23 cellular contexts compared by ENCODE assay signal in the genomic region with DNA sequence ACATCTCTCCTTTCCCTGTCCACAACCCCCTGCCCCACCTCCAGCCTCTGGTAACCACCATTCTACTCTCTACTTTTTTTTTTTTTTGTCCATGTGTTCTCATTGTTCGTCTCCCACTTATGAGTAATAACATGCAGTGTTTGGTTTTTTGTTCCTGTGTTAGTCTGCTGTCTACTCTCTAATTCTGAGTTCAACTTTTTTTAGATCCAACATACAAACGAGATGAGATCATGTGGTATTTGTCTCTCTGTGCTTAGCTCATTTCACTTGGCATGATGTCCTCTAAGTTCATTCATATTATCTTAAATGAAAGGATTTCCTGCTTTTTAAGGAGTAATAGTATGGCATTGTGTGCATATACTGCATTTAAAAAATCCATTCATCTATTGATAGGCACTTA.
DNase-seq lines count a peak whose midpoint lies in the region; ATAC-seq and TF ChIP-seq lines count a peak whose summit lies in the region.
"Had no signal": no experiment of that assay in that cellular context is flagged by ENCODE, and none has a peak within 500 bp of the region (broad histone marks: within the 10 kb centered on the region; RNA-seq: fewer than 3 reads in every experiment).

No MANE protein-coding gene starts in this region.

- no peaks in the 10 kb centered on the region for H3K9me3 ChIP-seq in heart left ventricle
- H3K9me3 ChIP-seq: A549; BLaER1 treated with 17β-estradiol and CSF1 and Interleukin-3, amounts not matched to agents 10 nM and 100 nM; MG63 had no signal

- ATAC-seq in heart left ventricle (peak; percentile 35 to 79 (median 66)), GM18870 (IDR thresholded peaks at IDR 0.05; ENCODE audit: unreplicated experiment) (no peak)
- ATAC-seq: A549, HCT116 had no signal

- TF ChIP-seq CTCF in heart left ventricle (IDR thresholded peaks at IDR 0.05), result no peak

- intact Hi-C loops in heart left ventricle (cut with DNase I), result loop anchor here in 8 of 10 donors (5.0 to 10.0 kb wide), 9 partner anchors 52 to 617 kb away; partner anchors contain the start of gene ATOX1 (in 1 of the 8)

- H3K36me3 ChIP-seq in heart left ventricle, result no peaks in the 10 kb centered on the region
- H3K36me3 ChIP-seq: BLaER1 treated with 17β-estradiol and CSF1 and Interleukin-3, amounts not matched to agents 10 nM and 100 nM; MG63 had no signal

- H3K4me3 ChIP-seq in heart left ventricle, result no peak overlapping the region
- H3K4me3 ChIP-seq: A549; BLaER1 treated with 17β-estradiol and CSF1 and Interleukin-3, amounts not matched to agents 10 nM and 100 nM; MG63; PC-9 had no signal

- WGBS in heart left ventricle, 4 donors, result 2 to 10% (median 7%) methylated on average over 2 of the region's 2 CpGs

- TF ChIP-seq POLR2A in heart left ventricle (IDR thresholded peaks at IDR 0.05), result no peak

- DNase-seq in astrocyte of the hippocampus (ENCODE audit: low read depth, low spot score) (peak; percentile 1), heart left ventricle (no peak), kidney glomerular epithelial cell (lab: John Stamatoyannopoulos, UW) (peak; percentile 10), stromal cell of bone marrow (ENCODE audit: low read depth) (peak; percentile 48), GM03348 (ENCODE audit: low spot score) (no peak)
- DNase-seq in activated CD4-positive, alpha-beta T cell treated with anti-CD3 and anti-CD28 coated beads for 1 hour, result no peak
- DNase-seq: AML-193; CD4-positive, alpha-beta T cell; KG1; MG63; NCI-H1105 treated with DMSO at 0.1 percent for 48 hours; NCI-H146; NCI-H1930; NCI-H446 treated with DMSO at 0.1 percent for 48 hours; NCI-H526; NCI-H82; NK-92 treated with Interleukin-12 subunit alpha and Interleukin-12 subunit beta, amount 100 ng/mL, for 24 hours; PC-9; SHP77 had no signal

- H3K4me1 ChIP-seq in heart left ventricle, result peaks cover 0 to 47% (median 22%) of the 10 kb centered on the region in 12 donors
- H3K4me1 ChIP-seq: A549 had no signal

- peak overlapping the region in 6 of 12 donors; percentile 22 to 64 (median 36) for H3K27ac ChIP-seq in heart left ventricle
- H3K27ac ChIP-seq: A549; BLaER1 treated with 17β-estradiol and CSF1 and Interleukin-3, amounts not matched to agents 10 nM and 100 nM; PC-9 had no signal

- H3K27me3 ChIP-seq in heart left ventricle, result no peaks in the 10 kb centered on the region
- H3K27me3 ChIP-seq: BLaER1 treated with 17β-estradiol and CSF1 and Interleukin-3, amounts not matched to agents 10 nM and 100 nM; MG63 had no signal

Comparison
In these comparisons a context has a peak if more than half of its experiments do, and no peak if none do; other contexts are left out.
1. DNase-seq: peak in astrocyte of the hippocampus (single experiment), kidney glomerular epithelial cell (single experiment) and stromal cell of bone marrow (single experiment); none in heart left ventricle (0 of 5), GM03348 (single experiment) and activated CD4-positive, alpha-beta T cell treated with anti-CD3 and anti-CD28 coated beads for 1 hour (single experiment).